ENCODE assay signal across 1 cellular context in the genomic region with DNA sequence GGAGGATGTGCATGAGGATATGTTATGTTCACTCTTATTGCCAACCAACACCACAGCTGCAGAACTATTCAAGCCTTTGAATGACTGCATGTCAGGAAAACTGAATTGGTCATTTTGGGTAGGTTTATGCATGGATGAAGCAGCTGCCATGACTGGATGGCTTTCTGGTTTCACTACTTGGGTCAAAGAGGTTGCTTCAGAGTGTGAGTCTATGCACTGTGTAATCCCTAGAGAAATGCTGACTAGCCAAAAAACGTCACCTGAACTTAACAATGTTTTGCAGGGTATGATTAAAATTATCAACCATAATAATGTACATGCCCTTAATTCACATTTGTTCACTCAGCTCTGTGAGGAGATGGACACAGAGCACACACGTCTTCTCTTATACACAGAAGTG.
TF ChIP-seq lines count a peak whose summit lies in the region.

No MANE protein-coding gene starts in this region.

TF ChIP-seq in K562, 482 proteins besides CTCF, POLR2A, EP300 and RAD21 (continued from another document):
- TF ChIP-seq C11orf30 (IDR thresholded peaks at IDR 0.05; ENCODE audit: low read depth) (peak; percentile 83), POLR3A (IDR thresholded peaks at IDR 0.05; ENCODE audit: borderline replicate concordance, extremely low read depth, insufficient read depth, insufficient read length) (no peak), DIDO1 (tag; IDR thresholded peaks at IDR 0.05; ENCODE audit: low read depth) (no peak), MAFG (tag; conservative IDR thresholded peaks at IDR 0.05) (peak; percentile 84), HDAC8 (tag; IDR thresholded peaks at IDR 0.05) (no peak)
